In genomic region chr2:9793918-9794717, GRCh38 we compare ENCODE assay signal across 14 cellular contexts. TPM values are rescaled to one million over a fixed set of nuclear protein-coding genes. Genes with fewer than 3 reads are reported as not detected.
DNase-seq lines count a peak whose midpoint lies in the region; ATAC-seq, FAIRE-seq and TF ChIP-seq lines count a peak whose summit lies in the region.
"Had no signal": no experiment of that assay in that cellular context is flagged by ENCODE, and none has a peak within 500 bp of the region (broad histone marks: within the 10 kb centered on the region; RNA-seq: fewer than 3 reads in every experiment).

No MANE protein-coding gene starts in this region.

- no peak for TF ChIP-seq POLR2A in HepG2 (IDR thresholded peaks at IDR 0.05; ENCODE audit: insufficient read depth in 1 of 2, low read depth in 2 of 2, low read length in 2 of 2)

- H3K4me2 ChIP-seq in HepG2 (ENCODE audit: low read depth, low read length): no peak overlapping the region
- H3K4me2 ChIP-seq: GM23338 had no signal

- no peak for TF ChIP-seq EP300 in HepG2 (IDR thresholded peaks at IDR 0.05; ENCODE audit: low read depth in 2 of 2, low read length in 2 of 2)
- TF ChIP-seq EP300 in HepG2 (CRISPR knock-in tag; IDR thresholded peaks at IDR 0.05; ENCODE audit: borderline replicate concordance): no peak

- no peak for ATAC-seq in left ventricle myocardium superior
- ATAC-seq in heart right ventricle: no peak
- no peak for ATAC-seq in T-helper 17 cell
- no peak for ATAC-seq in HepG2
- ATAC-seq in stimulated activated memory B cell treated with anti-CD40 and anti-IgM and Interleukin-4, amounts not matched to agents 10 μg/mL and 1 μg/mL and 100 μg/mL, for 72 hours: no peak
- ATAC-seq: GM23338, PC-3 had no signal

- TF ChIP-seq CTCF in heart right ventricle (IDR thresholded peaks at IDR 0.05) (no peak), HepG2 (CRISPR knock-in tag; IDR thresholded peaks at IDR 0.05) (no peak)

- WGBS in heart right ventricle, 2 donors: 89 to 93% methylated on average over 17 of the region's 17 CpGs
- WGBS in HepG2 (ENCODE audit: low lambda C conversion rate): 57% methylated on average over 15 of the region's 17 CpGs

- DNase-seq in left ventricle myocardium superior (peak; percentile 12), heart right ventricle (no peak), T-helper 17 cell (no peak), HepG2 (ENCODE audit: low spot score) (no peak), UCSD-AML1 (lab: John Stamatoyannopoulos, UW; ENCODE audit: unreplicated experiment) (no peak), mucosa of gallbladder (ENCODE audit: low spot score) (no peak)
- DNase-seq: COR-L47, NCI-H1048, NCI-H1436 treated with DMSO at 0.1 percent for 48 hours, NCI-H2081, NCI-H748 treated with DMSO at 0.1 percent for 48 hours, PC-3 had no signal

- in situ Hi-C loops in HepG2 (cut with HindIII; ENCODE audit: extremely low pct_ligation_motif_present, low pct_unique_long_range_greater_than_20kb): no loop called here

- no peaks in the 10 kb centered on the region for H4K20me1 ChIP-seq in HepG2 (ENCODE audit: insufficient read depth, low read length)

- H3K27ac Mint-ChIP-seq in T-helper 17 cell: peak overlapping the region; percentile 77
- peak overlapping the region; percentile 35 for H3K27ac Mint-ChIP-seq in stimulated activated memory B cell treated with anti-CD40 and anti-IgM and Interleukin-4, amounts not matched to agents 10 μg/mL and 1 μg/mL and 100 μg/mL, for 72 hours
- H3K27ac Mint-ChIP-seq: GM23338 had no signal

- BruUV-seq in HepG2 (replicated peaks; lab: Mats Ljungman, UMichigan): no TSS peak

- H3K27me3 ChIP-seq in heart right ventricle: no peaks in the 10 kb centered on the region
- H3K27me3 ChIP-seq in HepG2 (ENCODE audit: control insufficient read depth in 1 of 2, insufficient read depth in 2 of 2, low read length in 2 of 2): peaks cover 2 to 28% of the 10 kb centered on the region in 2 experiments; a peak in 3 of 5 replicates

- no peak overlapping the region for H3K4me3 ChIP-seq in heart right ventricle
- no peak overlapping the region for H3K4me3 ChIP-seq in HepG2 (replicated peaks in 1 of 3; ENCODE audit: insufficient read depth in 1 of 3, low read depth in 2 of 3, low read length in 3 of 3)
- H3K4me3 ChIP-seq: GM23338 had no signal

- POLR2A ChIA-PET in HepG2 (lab: Yijun Ruan, JAX): no interaction called here

- no peak overlapping the region for H3K9ac ChIP-seq in HepG2 (ENCODE audit: insufficient read depth, low read depth, low read length)

- H3K79me2 ChIP-seq in HepG2 (ENCODE audit: insufficient read depth, low read length): no peaks in the 10 kb centered on the region

- peaks cover 0 to 5% (median 0%) of the 10 kb centered on the region in 11 donors for H3K9me3 ChIP-seq in heart right ventricle
- H3K9me3 ChIP-seq in T-helper 17 cell (ENCODE audit: control insufficient read depth, low read length, poor library complexity, severe bottlenecking): no peaks in the 10 kb centered on the region
- no peaks in the 10 kb centered on the region for H3K9me3 ChIP-seq in HepG2 (ENCODE audit: low read length)

- no peak overlapping the region for H3K4me3 Mint-ChIP-seq in T-helper 17 cell
- H3K4me3 Mint-ChIP-seq in stimulated activated memory B cell treated with anti-CD40 and anti-IgM and Interleukin-4, amounts not matched to agents 10 μg/mL and 1 μg/mL and 100 μg/mL, for 72 hours: no peak overlapping the region
- H3K4me3 Mint-ChIP-seq: GM23338 had no signal

- H3K9me3 Mint-ChIP-seq in stimulated activated memory B cell treated with anti-CD40 and anti-IgM and Interleukin-4, amounts not matched to agents 10 μg/mL and 1 μg/mL and 100 μg/mL, for 72 hours: no peaks in the 10 kb centered on the region

- CTCF ChIA-PET in HepG2 (lab: Yijun Ruan, JAX; ENCODE audit: low intra/inter-chr PET ratio, low total read pairs): no interaction called here

- peaks cover 4 to 27% (median 17%) of the 10 kb centered on the region in 9 donors for H3K4me1 ChIP-seq in heart right ventricle
- peaks cover 42% of the 10 kb centered on the region for H3K4me1 ChIP-seq in HepG2 (ENCODE audit: insufficient read depth, low read length)

- H3K27me3 Mint-ChIP-seq in T-helper 17 cell: no peaks in the 10 kb centered on the region
- no peaks in the 10 kb centered on the region for H3K27me3 Mint-ChIP-seq in stimulated activated memory B cell treated with anti-CD40 and anti-IgM and Interleukin-4, amounts not matched to agents 10 μg/mL and 1 μg/mL and 100 μg/mL, for 72 hours

- FAIRE-seq in HepG2 (lab: Jason Lieb, UNC): no peak

- H3K27ac ChIP-seq in heart right ventricle (no peak overlapping the region), HepG2 (ENCODE audit: extremely low read length, insufficient read depth, low read length) (no peak overlapping the region)

- intact Hi-C loops in left ventricle myocardium superior (cut with micrococcal nuclease) (no loop called here), heart right ventricle (cut with DNase I) (no loop called here), HepG2 (cut with micrococcal nuclease; ENCODE audit: unreplicated experiment) (no loop called here)

- H3K4me1 Mint-ChIP-seq in T-helper 17 cell: peaks cover 18% of the 10 kb centered on the region
- peaks cover 27% of the 10 kb centered on the region for H3K4me1 Mint-ChIP-seq in stimulated activated memory B cell treated with anti-CD40 and anti-IgM and Interleukin-4, amounts not matched to agents 10 μg/mL and 1 μg/mL and 100 μg/mL, for 72 hours

- no peaks in the 10 kb centered on the region for H3K36me3 Mint-ChIP-seq in T-helper 17 cell (ENCODE audit: low read depth)
- no peaks in the 10 kb centered on the region for H3K36me3 Mint-ChIP-seq in stimulated activated memory B cell treated with anti-CD40 and anti-IgM and Interleukin-4, amounts not matched to agents 10 μg/mL and 1 μg/mL and 100 μg/mL, for 72 hours

- H2AFZ ChIP-seq in HepG2 (ENCODE audit: low read length): no peak overlapping the region
- H2AFZ ChIP-seq: GM23338 had no signal

- no peak for TF ChIP-seq RAD21 in HepG2 (CRISPR knock-in tag; IDR thresholded peaks at IDR 0.05)

- H3K36me3 ChIP-seq in heart right ventricle (no peaks in the 10 kb centered on the region), HepG2 (replicated peaks in 1 of 2; ENCODE audit: control insufficient read depth in 1 of 2, insufficient read depth in 2 of 2, low read length in 2 of 2) (no peaks in the 10 kb centered on the region)

TF ChIP-seq in HepG2, 621 proteins besides CTCF, POLR2A, EP300 and RAD21:
- TF ChIP-seq NONO (IDR thresholded peaks at IDR 0.05): no peak
- no peak for TF ChIP-seq NONO (CRISPR knock-in tag; conservative IDR thresholded peaks at IDR 0.05)
- no peak for TF ChIP-seq TOPORS (CRISPR knock-in tag; IDR thresholded peaks at IDR 0.05)
- TF ChIP-seq MLX (CRISPR knock-in tag; IDR thresholded peaks at IDR 0.05): no peak
- no peak for TF ChIP-seq SNAI1 (CRISPR knock-in tag; IDR thresholded peaks at IDR 0.05; ENCODE audit: borderline replicate concordance)
- TF ChIP-seq ZNF629 (CRISPR knock-in tag; conservative IDR thresholded peaks at IDR 0.05): peak; percentile 76

RNA-seq across cellular contexts. Expression of gene TAF1B, which starts 49.2 kb away (rescaled TPM):
- total RNA-seq in left ventricle myocardium superior (3.6 TPM), heart right ventricle (1 to 10 TPM; 2.4 to 7.9 (median 4.9) TPM), T-helper 17 cell (10 to 100 TPM; 15.3 to 19.9 TPM), HepG2 (2016; rRNA removed; fragmentation: Illumina TruSeq; extraction: Trizol) (27.7 and 34.0 TPM in 2 replicates), mucosa of gallbladder (14.8 TPM)
- polyA plus RNA-seq in heart right ventricle (1 to 10 TPM; 1.8 to 3.0 TPM), HepG2 (2011; rRNA removed) (10.7 and 13.3 TPM in 2 replicates)
- total RNA-seq in HepG2 (2016; cell fraction: cytosol; rRNA removed; fragmentation: Illumina TruSeq; extraction: Trizol; ENCODE audit: low read depth): 6.1 and 6.8 TPM in 2 replicates
- 26.3 and 35.7 TPM in 2 replicates for total RNA-seq in HepG2 (2016; cell fraction: insoluble cytoplasmic fraction; rRNA removed; fragmentation: Illumina TruSeq; extraction: Trizol)
- total RNA-seq in HepG2 (2016; cell fraction: membrane; rRNA removed; fragmentation: Illumina TruSeq; extraction: Trizol): 10.3 and 12.6 TPM in 2 replicates
- 33.1 and 35.1 TPM in 2 replicates for total RNA-seq in HepG2 (2016; cell fraction: nucleus; rRNA removed; fragmentation: Illumina TruSeq; extraction: Trizol)
- 4.8 and 6.4 TPM in 2 replicates for polyA plus RNA-seq in HepG2 (2011; cell fraction: cytosol; rRNA removed)
- polyA plus RNA-seq in HepG2 (2011; cell fraction: nucleus; rRNA removed): 6.6 and 9.5 TPM in 2 replicates
- polyA plus RNA-seq in HepG2 (2012): 8.9 and 14.8 TPM in 2 replicates
- 3.0 and 3.3 TPM in 2 replicates for polyA plus RNA-seq in HepG2 (2016; cell fraction: cytosol; fragmentation: Illumina TruSeq; extraction: Trizol; ENCODE audit: low read depth)
- polyA plus RNA-seq in HepG2 (2016; cell fraction: insoluble cytoplasmic fraction; fragmentation: Illumina TruSeq; extraction: Trizol; ENCODE audit: low read depth): 30.6 and 33.2 TPM in 2 replicates
- polyA plus RNA-seq in HepG2 (2016; cell fraction: membrane; fragmentation: Illumina TruSeq; extraction: Trizol; ENCODE audit: low read depth): 4.6 and 6.3 TPM in 2 replicates
- 20.1 and 24.0 TPM in 2 replicates for polyA plus RNA-seq in HepG2 (2016; cell fraction: nucleus; fragmentation: Illumina TruSeq; extraction: Trizol; ENCODE audit: insufficient read depth, low read depth)
- 9.4 and 16.3 TPM in 2 replicates for polyA minus RNA-seq in HepG2 (2011; rRNA and poly(A)+ RNA removed; ENCODE audit: low replicate concordance)
- 14.0 and 16.2 TPM in 2 replicates for polyA minus RNA-seq in HepG2 (2011; cell fraction: cytosol; rRNA and poly(A)+ RNA removed)
- 90.8 and 101 TPM in 2 replicates for polyA minus RNA-seq in HepG2 (2011; cell fraction: nucleus; rRNA and poly(A)+ RNA removed)
